20 cellular contexts compared by ENCODE assay signal in the genomic region with DNA sequence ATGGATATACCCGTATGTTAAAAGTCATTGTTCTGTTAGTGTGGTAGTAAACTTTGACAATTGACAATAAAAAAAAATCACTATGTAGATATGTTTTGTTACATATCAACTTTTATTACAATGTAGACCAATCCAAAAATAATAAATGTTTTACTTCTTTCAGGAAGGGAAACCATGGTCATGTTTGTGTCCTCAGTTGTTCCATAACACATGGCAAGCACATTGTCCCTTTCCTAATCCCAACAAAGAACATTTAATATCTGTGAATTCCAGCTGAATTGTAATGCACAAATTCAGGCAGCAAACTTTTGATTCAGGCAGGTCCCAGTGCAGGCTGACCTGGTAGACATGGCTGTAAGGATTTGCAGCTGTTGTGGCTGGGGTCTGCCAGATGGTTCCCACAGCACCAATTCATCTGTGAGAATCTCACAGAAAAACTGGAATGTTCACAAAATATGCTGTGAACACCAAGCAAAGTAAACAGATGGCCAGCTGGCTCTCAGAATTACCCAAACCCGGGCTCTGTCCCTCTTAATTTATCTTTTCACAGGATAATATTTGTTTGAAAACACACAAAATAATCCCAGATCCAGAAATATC. TPM values are rescaled to one million over a fixed set of nuclear protein-coding genes. Genes with fewer than 3 reads are reported as not detected.
A peak's percentile ranks its signal among the peaks of the same experiment; 100 is the strongest.
DNase-seq lines count a peak whose midpoint lies in the region; ATAC-seq, FAIRE-seq and TF ChIP-seq lines count a peak whose summit lies in the region.
"Had no signal": no experiment of that assay in that cellular context is flagged by ENCODE, and none has a peak within 500 bp of the region (broad histone marks: within the 10 kb centered on the region; RNA-seq: fewer than 3 reads in every experiment).

No MANE protein-coding gene starts in this region.

- FAIRE-seq in A549 (lab: Jason Lieb, UNC) = peak; percentile 28
- FAIRE-seq: GM12878 had no signal

- no peak overlapping the region for H4K5ac ChIP-seq in mesendoderm (ENCODE audit: low read length)

- 51% methylated on average over 2 of the region's 2 CpGs for WGBS in A549 (ENCODE audit: missing lambda C conversion rate)
- no CpG with 5 or more reads among the region's 2 CpGs for WGBS in mesendoderm (ENCODE audit: extremely low coverage, insufficient coverage, low lambda C conversion rate)

- H3K18ac ChIP-seq in mesendoderm (ENCODE audit: low read length) = no peak overlapping the region

- peaks cover 16% of the 10 kb centered on the region for H3K36me3 Mint-ChIP-seq in CD8-positive, alpha-beta T cell
- H3K36me3 Mint-ChIP-seq in activated CD4-positive, alpha-beta memory T cell treated with anti-CD3 and anti-CD28 coated beads, Interleukin-2, amount 10 ng/mL, durations not matched to agents 7 days and 5 days (ENCODE audit: low read depth) = peaks cover 8% of the 10 kb centered on the region

- H3K27ac ChIP-seq in A549 = no peak overlapping the region
- H3K27ac ChIP-seq in CD8-positive, alpha-beta T cell (ENCODE audit: low read depth, low read length) = no peak overlapping the region
- no peak overlapping the region for H3K27ac ChIP-seq in mesendoderm (ENCODE audit: low read depth, low read length)
- H3K27ac ChIP-seq in gastrocnemius medialis = no peak overlapping the region
- H3K27ac ChIP-seq: ascending aorta; BLaER1 treated with 17β-estradiol and CSF1 and Interleukin-3, amounts not matched to agents 10 nM and 100 nM had no signal

- H3K4me1 Mint-ChIP-seq in CD8-positive, alpha-beta T cell (ENCODE audit: low read depth) = peaks cover 34% of the 10 kb centered on the region
- peaks cover 45% of the 10 kb centered on the region for H3K4me1 Mint-ChIP-seq in activated CD4-positive, alpha-beta memory T cell treated with anti-CD3 and anti-CD28 coated beads, Interleukin-2, amount 10 ng/mL, durations not matched to agents 7 days and 5 days

- in situ Hi-C loops in gastrocnemius medialis (cut with MboI; ENCODE audit: low sequenced_read_pairs in 4 of 4) = no loop called here

- H3K23ac ChIP-seq in mesendoderm (ENCODE audit: low read length) = no peak overlapping the region

- TF ChIP-seq RAD21 in A549 (conservative IDR thresholded peaks at IDR 0.05 in 1 of 2, IDR thresholded peaks at IDR 0.05 in 1 of 2) = no peak

- POLR2A ChIA-PET in A549 (lab: Yijun Ruan, JAX) = no interaction called here
- POLR2A ChIA-PET in CD8-positive, alpha-beta T cell (lab: Charles Lee) = no interaction called here
- POLR2A ChIA-PET in activated CD4-positive, alpha-beta memory T cell treated with anti-CD3 and anti-CD28 coated beads, Interleukin-2, amount 10 ng/mL, durations not matched to agents 7 days and 5 days (lab: Charles Lee) = interaction anchor here (1.5 to 4.7 kb wide), 3 partner anchors 11 to 313 kb away, joined by 4 to 28 read pairs (median 6); a partner anchor contains a TSS

- no peak overlapping the region for H3K4me2 ChIP-seq in A549
- H3K4me2 ChIP-seq in mesendoderm (ENCODE audit: low read length) = no peak overlapping the region

- no peak overlapping the region for H3K4ac ChIP-seq in mesendoderm (ENCODE audit: low read depth, low read length)

- no peaks in the 10 kb centered on the region for H3K27me3 ChIP-seq in CD8-positive, alpha-beta T cell (ENCODE audit: insufficient read depth, low read length)
- H3K27me3 ChIP-seq in mesendoderm (ENCODE audit: insufficient read depth, low read length, poor library complexity) = no peaks in the 10 kb centered on the region
- H3K27me3 ChIP-seq in gastrocnemius medialis = no peaks in the 10 kb centered on the region
- H3K27me3 ChIP-seq: ascending aorta; BLaER1 treated with 17β-estradiol and CSF1 and Interleukin-3, amounts not matched to agents 10 nM and 100 nM had no signal

- H3K4me3 Mint-ChIP-seq in CD8-positive, alpha-beta T cell = peak overlapping the region; percentile 9
- peak overlapping the region; percentile 12 for H3K4me3 Mint-ChIP-seq in activated CD4-positive, alpha-beta memory T cell treated with anti-CD3 and anti-CD28 coated beads, Interleukin-2, amount 10 ng/mL, durations not matched to agents 7 days and 5 days

- no peak overlapping the region for H3K4me3 ChIP-seq in A549
- H3K4me3 ChIP-seq in CD8-positive, alpha-beta T cell (ENCODE audit: low read depth, low read length) = no peak overlapping the region
- no peak overlapping the region for H3K4me3 ChIP-seq in mesendoderm (ENCODE audit: low read length)
- H3K4me3 ChIP-seq in gastrocnemius medialis = no peak overlapping the region
- H3K4me3 ChIP-seq: ascending aorta; BLaER1 treated with 17β-estradiol and CSF1 and Interleukin-3, amounts not matched to agents 10 nM and 100 nM; GM12878 had no signal

- H3K27me3 Mint-ChIP-seq in CD8-positive, alpha-beta T cell (ENCODE audit: low read depth) = no peaks in the 10 kb centered on the region
- no peaks in the 10 kb centered on the region for H3K27me3 Mint-ChIP-seq in activated CD4-positive, alpha-beta memory T cell treated with anti-CD3 and anti-CD28 coated beads, Interleukin-2, amount 10 ng/mL, durations not matched to agents 7 days and 5 days

- ATAC-seq in A549 (no peak), GM21360 (IDR thresholded peaks at IDR 0.05; ENCODE audit: unreplicated experiment) (no peak), gastrocnemius medialis (no peak)
- ATAC-seq in CD8-positive, alpha-beta T cell = no peak
- ATAC-seq: GM12878, PC-3 had no signal

- H3K79me2 ChIP-seq in mesendoderm (ENCODE audit: control insufficient read depth, insufficient read depth, low read length) = peaks cover 2% of the 10 kb centered on the region

- no peak overlapping the region for H2BK15ac ChIP-seq in mesendoderm (replicated peaks; ENCODE audit: low read depth)

- H3K9me3 ChIP-seq in A549 = no peaks in the 10 kb centered on the region
- no peaks in the 10 kb centered on the region for H3K9me3 ChIP-seq in CD8-positive, alpha-beta T cell (ENCODE audit: low read length)
- H3K9me3 ChIP-seq in gastrocnemius medialis = no peaks in the 10 kb centered on the region
- H3K9me3 ChIP-seq: ascending aorta; BLaER1 treated with 17β-estradiol and CSF1 and Interleukin-3, amounts not matched to agents 10 nM and 100 nM had no signal

- TF ChIP-seq CTCF in A549 (IDR thresholded peaks at IDR 0.05) = no peak
- no peak for TF ChIP-seq CTCF in CD8-positive, alpha-beta T cell (IDR thresholded peaks at IDR 0.05)
- no peak for TF ChIP-seq CTCF in gastrocnemius medialis (IDR thresholded peaks at IDR 0.05 in 4 of 5, conservative IDR thresholded peaks at IDR 0.05 in 1 of 5)

- CTCF ChIA-PET in A549 (lab: Yijun Ruan, JAX) = interaction anchor here (0.6 to 1.2 kb wide), 2 partner anchors 260 to 532 kb away, joined by 3 read pairs; no protein-coding TSS in a partner anchor
- CTCF ChIA-PET in CD8-positive, alpha-beta T cell (lab: Charles Lee) = interaction anchor here (0.6 kb wide), 1 partner anchor 247 kb away, joined by 3 read pairs; no protein-coding TSS in a partner anchor
- CTCF ChIA-PET in activated CD4-positive, alpha-beta memory T cell treated with anti-CD3 and anti-CD28 coated beads, Interleukin-2, amount 10 ng/mL, durations not matched to agents 7 days and 5 days (lab: Charles Lee) = interaction anchor here (0.7 kb wide), 1 partner anchor 294 kb away, joined by 3 read pairs; no protein-coding TSS in a partner anchor

- H2AK5ac ChIP-seq in mesendoderm (ENCODE audit: low read length) = no peak overlapping the region

- no peaks in the 10 kb centered on the region for H3K9me3 Mint-ChIP-seq in CD8-positive, alpha-beta T cell
- H3K9me3 Mint-ChIP-seq in activated CD4-positive, alpha-beta memory T cell treated with anti-CD3 and anti-CD28 coated beads, Interleukin-2, amount 10 ng/mL, durations not matched to agents 7 days and 5 days = no peaks in the 10 kb centered on the region
- H3K9me3 Mint-ChIP-seq: activated T-helper 1 cell treated with anti-CD3 and anti-CD28 coated beads, Interleukin-12 subunit alpha, Interleukin-12 subunit beta, Interleukin-2, Interleukin-4 antibody, amounts not matched to agents 30 ng/mL and 10 ng/mL and 1 ng/mL, durations not matched to agents 14 hours and 24 hours and 36 hours had no signal

- peak overlapping the region; percentile 7 for H3K56ac ChIP-seq in mesendoderm (ENCODE audit: low read length)

- H3K4me1 ChIP-seq in A549 (peaks cover 14% of the 10 kb centered on the region), mesendoderm (ENCODE audit: control insufficient read depth, low read depth, low read length) (no peaks in the 10 kb centered on the region), gastrocnemius medialis (peaks cover 8 to 9% of the 10 kb centered on the region in 2 donors)
- H3K4me1 ChIP-seq in CD8-positive, alpha-beta T cell (ENCODE audit: insufficient read depth, low read length) = peaks cover 9% of the 10 kb centered on the region
- H3K4me1 ChIP-seq: ascending aorta had no signal

- DNase-seq in A549 (ENCODE audit: low read depth in 1 of 2, low spot score in 1 of 2) = no peak
- DNase-seq in CD8-positive, alpha-beta T cell = no peak
- DNase-seq in activated CD4-positive, alpha-beta memory T cell treated with anti-CD3 and anti-CD28 coated beads, Interleukin-2, amount 10 ng/mL, durations not matched to agents 7 days and 5 days = no peak
- no peak for DNase-seq in mesendoderm
- no peak for DNase-seq in NCI-H1092 (lab: John Stamatoyannopoulos, UW)
- DNase-seq in gastrocnemius medialis = no peak
- no peak for DNase-seq in kidney tubule cell (ENCODE audit: low spot score)
- DNase-seq: activated CD4-positive, alpha-beta T cell treated with anti-CD3 and anti-CD28 coated beads for 4 hours; foreskin melanocyte; midbrain; NCI-H345; PC-3; stimulated activated naive CD4-positive, alpha-beta T cell had no signal

- no peak overlapping the region for H4K8ac ChIP-seq in mesendoderm (ENCODE audit: low read depth, low read length)

- H2BK5ac ChIP-seq in mesendoderm (ENCODE audit: low read length) = no peak overlapping the region

- H3K9ac ChIP-seq in mesendoderm (ENCODE audit: low read length) = no peak overlapping the region
- H3K9ac ChIP-seq: BLaER1 treated with 17β-estradiol and CSF1 and Interleukin-3, amounts not matched to agents 10 nM and 100 nM had no signal

- H2BK120ac ChIP-seq in mesendoderm (ENCODE audit: low read depth, low read length) = no peak overlapping the region

- TF ChIP-seq POLR2A in A549 (IDR thresholded peaks at IDR 0.05; ENCODE audit: low read length) (no peak), gastrocnemius medialis (IDR thresholded peaks at IDR 0.05) (no peak)

- no peak overlapping the region for H3K27ac Mint-ChIP-seq in CD8-positive, alpha-beta T cell
- H3K27ac Mint-ChIP-seq in activated CD4-positive, alpha-beta memory T cell treated with anti-CD3 and anti-CD28 coated beads, Interleukin-2, amount 10 ng/mL, durations not matched to agents 7 days and 5 days = no peak overlapping the region
- H3K27ac Mint-ChIP-seq: activated T-helper 1 cell treated with anti-CD3 and anti-CD28 coated beads, Interleukin-12 subunit alpha, Interleukin-12 subunit beta, Interleukin-2, Interleukin-4 antibody, amounts not matched to agents 30 ng/mL and 10 ng/mL and 1 ng/mL, durations not matched to agents 14 hours and 24 hours and 36 hours had no signal

- H3K79me1 ChIP-seq in mesendoderm (ENCODE audit: low read length) = peaks cover 2% of the 10 kb centered on the region

- TF ChIP-seq EP300 in A549 (IDR thresholded peaks at IDR 0.05) = no peak

- intact Hi-C loops in CD8-positive, alpha-beta T cell (cut with DNase I, micrococcal nuclease) = loop anchor here (2.0 to 5.0 kb wide), 2 partner anchors 141 to 193 kb away; a partner anchor contains a TSS
- intact Hi-C loops in gastrocnemius medialis (cut with DNase I; ENCODE audit: low total_unique reads) = loop anchor here (5.0 kb wide), 1 partner anchor 149 kb away; a partner anchor contains a TSS

- H3K36me3 ChIP-seq in CD8-positive, alpha-beta T cell (ENCODE audit: insufficient read depth, low read length) = no peaks in the 10 kb centered on the region
- no peaks in the 10 kb centered on the region for H3K36me3 ChIP-seq in mesendoderm (ENCODE audit: control insufficient read depth, insufficient read depth, low read length)
- no peaks in the 10 kb centered on the region for H3K36me3 ChIP-seq in gastrocnemius medialis
- H3K36me3 ChIP-seq: ascending aorta had no signal

RNA-seq across cellular contexts. Expression of a gene that starts 1.9 kb away (rescaled TPM):
- polyA plus RNA-seq in A549 (2011; rRNA removed) (146 and 155 TPM in 2 replicates), A549 (2017; fragmentation: RNase III; extraction: RNeasy Plus Mini Kit Qiagen cat#74134 plus additional on column Dnase treatment) (111 to 117 TPM (median 113 TPM) in 3 replicates)
- 84.5 and 89.8 TPM in 2 replicates for polyA plus RNA-seq in A549 (2012; cell fraction: cytosol; rRNA removed)
- 39.9 and 74.5 TPM in 2 replicates for polyA plus RNA-seq in A549 (2012; cell fraction: nucleus; rRNA removed)
- 72.7 and 74.9 TPM in 2 replicates for polyA minus RNA-seq in A549 (2011; rRNA and poly(A)+ RNA removed)
- total RNA-seq in CD8-positive, alpha-beta T cell = 10 to 100 TPM; 25.1 to 28.2 TPM
- 10 to 100 TPM; 55.6 to 57.2 TPM for total RNA-seq in activated CD4-positive, alpha-beta memory T cell treated with anti-CD3 and anti-CD28 coated beads, Interleukin-2, amount 10 ng/mL, durations not matched to agents 7 days and 5 days
- polyA plus RNA-seq in mesendoderm (2013, experiment 1 of 2) = 43.1 TPM
- 43.8 TPM for polyA plus RNA-seq in mesendoderm (2013, experiment 2 of 2)
- total RNA-seq in gastrocnemius medialis = 10 to 100 TPM; 61.9 to 84.4 (median 72.5) TPM

RNA-seq across cellular contexts. Expression of a gene that starts 37.8 kb away (rescaled TPM):
- polyA plus RNA-seq in A549 (2011; rRNA removed) (23.4 and 25.2 TPM in 2 replicates), A549 (2017; fragmentation: RNase III; extraction: RNeasy Plus Mini Kit Qiagen cat#74134 plus additional on column Dnase treatment) (19.2 to 21.4 TPM (median 20.8 TPM) in 3 replicates)
- 13.2 and 14.6 TPM in 2 replicates for polyA plus RNA-seq in A549 (2012; cell fraction: cytosol; rRNA removed)
- polyA plus RNA-seq in A549 (2012; cell fraction: nucleus; rRNA removed) = 6.8 and 8.6 TPM in 2 replicates
- polyA minus RNA-seq in A549 (2011; rRNA and poly(A)+ RNA removed) = 8.7 and 10.4 TPM in 2 replicates
- total RNA-seq in CD8-positive, alpha-beta T cell = 1 to 10 TPM; 6.9 to 7.4 TPM
- total RNA-seq in activated CD4-positive, alpha-beta memory T cell treated with anti-CD3 and anti-CD28 coated beads, Interleukin-2, amount 10 ng/mL, durations not matched to agents 7 days and 5 days = 10 to 100 TPM; 13.3 to 15.5 TPM
- 14.2 TPM for polyA plus RNA-seq in mesendoderm (2013, experiment 1 of 2)
- polyA plus RNA-seq in mesendoderm (2013, experiment 2 of 2) = 14.5 TPM
- total RNA-seq in gastrocnemius medialis = 10 to 100 TPM; 17.3 to 34.0 (median 27.9) TPM

RNA-seq across cellular contexts. Expression of a gene that starts 53.6 kb away (rescaled TPM):
- polyA plus RNA-seq in A549 (2011; rRNA removed) = 16.1 and 17.9 TPM in 2 replicates
- 4.2 and 4.9 TPM in 2 replicates for polyA plus RNA-seq in A549 (2012; cell fraction: cytosol; rRNA removed)
- polyA plus RNA-seq in A549 (2012; cell fraction: nucleus; rRNA removed) = 1.7 and 2.4 TPM in 2 replicates
- 8.6 to 12.2 TPM (median 8.6 TPM) in 3 replicates for polyA plus RNA-seq in A549 (2017; fragmentation: RNase III; extraction: RNeasy Plus Mini Kit Qiagen cat#74134 plus additional on column Dnase treatment)
- polyA minus RNA-seq in A549 (2011; rRNA and poly(A)+ RNA removed) = 2.9 and 3.1 TPM in 2 replicates
- not detected for total RNA-seq in CD8-positive, alpha-beta T cell
- not detected for total RNA-seq in activated CD4-positive, alpha-beta memory T cell treated with anti-CD3 and anti-CD28 coated beads, Interleukin-2, amount 10 ng/mL, durations not matched to agents 7 days and 5 days
- polyA plus RNA-seq in mesendoderm (2013, experiment 1 of 2) = not detected
- polyA plus RNA-seq in mesendoderm (2013, experiment 2 of 2) = not detected
- total RNA-seq in gastrocnemius medialis = not detected
- total RNA-seq: activated T-helper 1 cell treated with anti-CD3 and anti-CD28 coated beads, Interleukin-12 subunit alpha, Interleukin-12 subunit beta, Interleukin-2, Interleukin-4 antibody, amounts not matched to agents 30 ng/mL and 10 ng/mL and 1 ng/mL, durations not matched to agents 14 hours and 24 hours and 36 hours; ascending aorta; PC-3; T-helper 1 cell treated with Interleukin-12 subunit alpha and Interleukin-12 subunit beta and Interleukin-4 antibody, amounts not matched to agents 30 ng/mL and 1 ng/mL, for 36 hours; urinary bladder had no signal
